ENCODE assay signal across 1 cellular context in the genomic region with DNA sequence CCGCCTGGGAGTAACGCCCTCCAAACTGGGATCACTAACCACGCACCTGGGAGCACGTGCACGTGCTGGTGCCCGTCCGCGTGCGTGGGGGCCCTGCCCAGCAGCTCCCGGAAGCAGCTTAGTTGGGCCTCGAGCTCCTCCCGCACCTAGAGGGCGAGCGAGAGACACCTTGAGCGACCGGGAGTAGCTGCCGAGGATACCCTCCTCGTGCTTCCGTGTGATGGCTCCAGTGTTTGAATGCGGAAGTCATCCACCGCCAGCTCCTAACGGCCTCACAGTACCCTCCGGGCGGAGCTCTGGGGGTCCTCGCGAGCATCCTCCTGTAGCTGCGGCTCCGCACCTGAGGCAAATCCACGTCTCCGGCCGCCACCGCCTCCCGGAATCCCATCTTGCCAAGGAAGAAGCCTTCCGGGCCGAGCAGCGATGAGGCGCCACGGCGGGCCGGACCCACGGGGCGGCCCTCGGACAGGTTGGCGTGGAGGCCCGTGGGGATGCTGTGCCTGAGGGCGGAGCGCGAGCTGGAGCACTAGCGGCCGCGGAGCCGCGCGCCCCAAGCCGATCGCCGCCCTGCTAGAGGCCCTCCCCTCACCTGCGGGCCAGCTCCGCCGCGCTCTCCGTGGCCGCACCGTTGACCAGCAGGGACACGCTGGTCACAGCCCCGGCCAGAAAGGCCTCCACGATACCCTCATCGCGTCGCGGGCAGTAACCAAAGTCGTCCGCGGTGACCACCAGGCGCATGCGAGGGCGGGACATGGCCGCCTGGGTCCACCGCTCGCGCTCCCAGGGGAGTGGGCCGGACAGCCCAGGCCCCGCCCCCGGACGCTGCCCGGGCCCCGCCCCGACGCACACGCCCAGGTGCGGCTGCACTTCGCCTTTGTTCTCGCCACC.
A peak's percentile ranks its signal among the peaks of the same experiment; 100 is the strongest.
TF ChIP-seq lines count a peak whose summit lies in the region.

A gene with protein sequence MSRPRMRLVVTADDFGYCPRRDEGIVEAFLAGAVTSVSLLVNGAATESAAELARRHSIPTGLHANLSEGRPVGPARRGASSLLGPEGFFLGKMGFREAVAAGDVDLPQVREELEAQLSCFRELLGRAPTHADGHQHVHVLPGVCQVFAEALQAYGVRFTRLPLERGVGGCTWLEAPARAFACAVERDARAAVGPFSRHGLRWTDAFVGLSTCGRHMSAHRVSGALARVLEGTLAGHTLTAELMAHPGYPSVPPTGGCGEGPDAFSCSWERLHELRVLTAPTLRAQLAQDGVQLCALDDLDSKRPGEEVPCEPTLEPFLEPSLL (minus strand): TSS at position 761 of the 888 bp plus-strand sequence. CDS start 8 bp downstream, at position 753.

TF ChIP-seq in HepG2, 621 proteins besides CTCF, POLR2A, EP300 and RAD21 (continued from another document and continues in another):
- TF ChIP-seq, protein P1, sequence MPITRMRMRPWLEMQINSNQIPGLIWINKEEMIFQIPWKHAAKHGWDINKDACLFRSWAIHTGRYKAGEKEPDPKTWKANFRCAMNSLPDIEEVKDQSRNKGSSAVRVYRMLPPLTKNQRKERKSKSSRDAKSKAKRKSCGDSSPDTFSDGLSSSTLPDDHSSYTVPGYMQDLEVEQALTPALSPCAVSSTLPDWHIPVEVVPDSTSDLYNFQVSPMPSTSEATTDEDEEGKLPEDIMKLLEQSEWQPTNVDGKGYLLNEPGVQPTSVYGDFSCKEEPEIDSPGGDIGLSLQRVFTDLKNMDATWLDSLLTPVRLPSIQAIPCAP (CRISPR knock-in tag; IDR thresholded peaks at IDR 0.05; ENCODE audit: low read depth): 0 out of 2 replicates have a peak, but pooled peaks have one; percentile 25
- TF ChIP-seq ZNF333 (CRISPR knock-in tag; IDR thresholded peaks at IDR 0.05; ENCODE audit: borderline replicate concordance): peak; percentile 65; the same call in 1 of the 2 replicates
- no peak for TF ChIP-seq ZNF607 (CRISPR knock-in tag; IDR thresholded peaks at IDR 0.05; ENCODE audit: borderline replicate concordance)
- peak; percentile 86 for TF ChIP-seq THAP11 (CRISPR knock-in tag; IDR thresholded peaks at IDR 0.05)
- no peak for TF ChIP-seq CHD2 (IDR thresholded peaks at IDR 0.05; ENCODE audit: low read depth, low read length)
- no peak; the same call in 1 of the 2 replicates for TF ChIP-seq ZNF567 (CRISPR knock-in tag; IDR thresholded peaks at IDR 0.05; ENCODE audit: borderline replicate concordance)
- TF ChIP-seq, protein P2, sequence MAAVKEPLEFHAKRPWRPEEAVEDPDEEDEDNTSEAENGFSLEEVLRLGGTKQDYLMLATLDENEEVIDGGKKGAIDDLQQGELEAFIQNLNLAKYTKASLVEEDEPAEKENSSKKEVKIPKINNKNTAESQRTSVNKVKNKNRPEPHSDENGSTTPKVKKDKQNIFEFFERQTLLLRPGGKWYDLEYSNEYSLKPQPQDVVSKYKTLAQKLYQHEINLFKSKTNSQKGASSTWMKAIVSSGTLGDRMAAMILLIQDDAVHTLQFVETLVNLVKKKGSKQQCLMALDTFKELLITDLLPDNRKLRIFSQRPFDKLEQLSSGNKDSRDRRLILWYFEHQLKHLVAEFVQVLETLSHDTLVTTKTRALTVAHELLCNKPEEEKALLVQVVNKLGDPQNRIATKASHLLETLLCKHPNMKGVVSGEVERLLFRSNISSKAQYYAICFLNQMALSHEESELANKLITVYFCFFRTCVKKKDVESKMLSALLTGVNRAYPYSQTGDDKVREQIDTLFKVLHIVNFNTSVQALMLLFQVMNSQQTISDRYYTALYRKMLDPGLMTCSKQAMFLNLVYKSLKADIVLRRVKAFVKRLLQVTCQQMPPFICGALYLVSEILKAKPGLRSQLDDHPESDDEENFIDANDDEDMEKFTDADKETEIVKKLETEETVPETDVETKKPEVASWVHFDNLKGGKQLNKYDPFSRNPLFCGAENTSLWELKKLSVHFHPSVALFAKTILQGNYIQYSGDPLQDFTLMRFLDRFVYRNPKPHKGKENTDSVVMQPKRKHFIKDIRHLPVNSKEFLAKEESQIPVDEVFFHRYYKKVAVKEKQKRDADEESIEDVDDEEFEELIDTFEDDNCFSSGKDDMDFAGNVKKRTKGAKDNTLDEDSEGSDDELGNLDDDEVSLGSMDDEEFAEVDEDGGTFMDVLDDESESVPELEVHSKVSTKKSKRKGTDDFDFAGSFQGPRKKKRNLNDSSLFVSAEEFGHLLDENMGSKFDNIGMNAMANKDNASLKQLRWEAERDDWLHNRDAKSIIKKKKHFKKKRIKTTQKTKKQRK (IDR thresholded peaks at IDR 0.05; ENCODE audit: low read length): no peak
- TF ChIP-seq REPIN1 (CRISPR knock-in tag; IDR thresholded peaks at IDR 0.05; ENCODE audit: borderline replicate concordance, low read depth): peak; percentile 81
- peak; percentile 74; the same call in 1 of the 2 replicates for TF ChIP-seq ZNF780A (CRISPR knock-in tag; IDR thresholded peaks at IDR 0.05)
- no peak; the same call in 1 of the 2 replicates for TF ChIP-seq ZNF749 (CRISPR knock-in tag; IDR thresholded peaks at IDR 0.05; ENCODE audit: borderline replicate concordance)
- no peak for TF ChIP-seq SRSF4 (IDR thresholded peaks at IDR 0.05; ENCODE audit: low read depth, low read length, poor library complexity, severe bottlenecking)
- peak; percentile 36 for TF ChIP-seq ZBTB38 (CRISPR knock-in tag; IDR thresholded peaks at IDR 0.05)
- TF ChIP-seq FUBP1 (CRISPR knock-in tag; IDR thresholded peaks at IDR 0.05; ENCODE audit: borderline replicate concordance): no peak
- TF ChIP-seq ATRX (CRISPR knock-in tag; IDR thresholded peaks at IDR 0.05; ENCODE audit: borderline replicate concordance): no peak
- peak; percentile 85; the same call in 1 of the 2 replicates for TF ChIP-seq ZNF615 (CRISPR knock-in tag; IDR thresholded peaks at IDR 0.05; ENCODE audit: borderline replicate concordance)
- no peak for TF ChIP-seq GTF3A (CRISPR knock-in tag; conservative IDR thresholded peaks at IDR 0.05)
- TF ChIP-seq ZNF672 (CRISPR knock-in tag; IDR thresholded peaks at IDR 0.05): no peak
- TF ChIP-seq HMGA1 (CRISPR knock-in tag; conservative IDR thresholded peaks at IDR 0.05): no peak
- TF ChIP-seq PTBP1 (IDR thresholded peaks at IDR 0.05; ENCODE audit: low read depth, low read length, poor library complexity, severe bottlenecking): peak; percentile 50
- TF ChIP-seq HCFC1 (IDR thresholded peaks at IDR 0.05; ENCODE audit: low read depth, low read length): no peak; the same call in 1 of the 2 replicates
- TF ChIP-seq TRIM24 (CRISPR knock-in tag; IDR thresholded peaks at IDR 0.05): no peak
- no peak for TF ChIP-seq AGO1 (IDR thresholded peaks at IDR 0.05; ENCODE audit: low read depth, low read length, poor library complexity, severe bottlenecking)
- TF ChIP-seq, protein P3, sequence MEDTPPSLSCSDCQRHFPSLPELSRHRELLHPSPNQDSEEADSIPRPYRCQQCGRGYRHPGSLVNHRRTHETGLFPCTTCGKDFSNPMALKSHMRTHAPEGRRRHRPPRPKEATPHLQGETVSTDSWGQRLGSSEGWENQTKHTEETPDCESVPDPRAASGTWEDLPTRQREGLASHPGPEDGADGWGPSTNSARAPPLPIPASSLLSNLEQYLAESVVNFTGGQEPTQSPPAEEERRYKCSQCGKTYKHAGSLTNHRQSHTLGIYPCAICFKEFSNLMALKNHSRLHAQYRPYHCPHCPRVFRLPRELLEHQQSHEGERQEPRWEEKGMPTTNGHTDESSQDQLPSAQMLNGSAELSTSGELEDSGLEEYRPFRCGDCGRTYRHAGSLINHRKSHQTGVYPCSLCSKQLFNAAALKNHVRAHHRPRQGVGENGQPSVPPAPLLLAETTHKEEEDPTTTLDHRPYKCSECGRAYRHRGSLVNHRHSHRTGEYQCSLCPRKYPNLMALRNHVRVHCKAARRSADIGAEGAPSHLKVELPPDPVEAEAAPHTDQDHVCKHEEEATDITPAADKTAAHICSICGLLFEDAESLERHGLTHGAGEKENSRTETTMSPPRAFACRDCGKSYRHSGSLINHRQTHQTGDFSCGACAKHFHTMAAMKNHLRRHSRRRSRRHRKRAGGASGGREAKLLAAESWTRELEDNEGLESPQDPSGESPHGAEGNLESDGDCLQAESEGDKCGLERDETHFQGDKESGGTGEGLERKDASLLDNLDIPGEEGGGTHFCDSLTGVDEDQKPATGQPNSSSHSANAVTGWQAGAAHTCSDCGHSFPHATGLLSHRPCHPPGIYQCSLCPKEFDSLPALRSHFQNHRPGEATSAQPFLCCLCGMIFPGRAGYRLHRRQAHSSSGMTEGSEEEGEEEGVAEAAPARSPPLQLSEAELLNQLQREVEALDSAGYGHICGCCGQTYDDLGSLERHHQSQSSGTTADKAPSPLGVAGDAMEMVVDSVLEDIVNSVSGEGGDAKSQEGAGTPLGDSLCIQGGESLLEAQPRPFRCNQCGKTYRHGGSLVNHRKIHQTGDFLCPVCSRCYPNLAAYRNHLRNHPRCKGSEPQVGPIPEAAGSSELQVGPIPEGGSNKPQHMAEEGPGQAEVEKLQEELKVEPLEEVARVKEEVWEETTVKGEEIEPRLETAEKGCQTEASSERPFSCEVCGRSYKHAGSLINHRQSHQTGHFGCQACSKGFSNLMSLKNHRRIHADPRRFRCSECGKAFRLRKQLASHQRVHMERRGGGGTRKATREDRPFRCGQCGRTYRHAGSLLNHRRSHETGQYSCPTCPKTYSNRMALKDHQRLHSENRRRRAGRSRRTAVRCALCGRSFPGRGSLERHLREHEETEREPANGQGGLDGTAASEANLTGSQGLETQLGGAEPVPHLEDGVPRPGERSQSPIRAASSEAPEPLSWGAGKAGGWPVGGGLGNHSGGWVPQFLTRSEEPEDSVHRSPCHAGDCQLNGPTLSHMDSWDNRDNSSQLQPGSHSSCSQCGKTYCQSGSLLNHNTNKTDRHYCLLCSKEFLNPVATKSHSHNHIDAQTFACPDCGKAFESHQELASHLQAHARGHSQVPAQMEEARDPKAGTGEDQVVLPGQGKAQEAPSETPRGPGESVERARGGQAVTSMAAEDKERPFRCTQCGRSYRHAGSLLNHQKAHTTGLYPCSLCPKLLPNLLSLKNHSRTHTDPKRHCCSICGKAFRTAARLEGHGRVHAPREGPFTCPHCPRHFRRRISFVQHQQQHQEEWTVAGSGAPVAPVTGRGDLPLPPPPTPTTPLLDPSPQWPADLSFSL (CRISPR knock-in tag; IDR thresholded peaks at IDR 0.05): no peak
- TF ChIP-seq ZNF720 (CRISPR knock-in tag; IDR thresholded peaks at IDR 0.05): 0 out of 2 replicates have a peak, but pooled peaks have one; percentile 65
- no peak for TF ChIP-seq ZNF850 (CRISPR knock-in tag; conservative IDR thresholded peaks at IDR 0.05)
- TF ChIP-seq MTF2 (CRISPR knock-in tag; IDR thresholded peaks at IDR 0.05; ENCODE audit: borderline replicate concordance): 0 out of 2 replicates have a peak, but pooled peaks have one; percentile 75
- peak; percentile 54; the same call in 1 of the 2 replicates for TF ChIP-seq DR1 (CRISPR knock-in tag; IDR thresholded peaks at IDR 0.05)
- peak; percentile 73; the same call in 1 of the 2 replicates for TF ChIP-seq JDP2 (CRISPR knock-in tag; IDR thresholded peaks at IDR 0.05; ENCODE audit: borderline replicate concordance)
- TF ChIP-seq ZBTB1 (CRISPR knock-in tag; IDR thresholded peaks at IDR 0.05; ENCODE audit: borderline replicate concordance): no peak
- peak; percentile 70; the same call in 1 of the 2 replicates for TF ChIP-seq KLF11 (CRISPR knock-in tag; IDR thresholded peaks at IDR 0.05)
- TF ChIP-seq EZH2 (conservative IDR thresholded peaks at IDR 0.05; ENCODE audit: low read depth, low read length): no peak
- TF ChIP-seq CCAR2 (optimal IDR thresholded peaks at IDR 0.05; ENCODE audit: low read depth, low read length): no peak
- no peak for TF ChIP-seq NR2F2 (IDR thresholded peaks at IDR 0.05; ENCODE audit: borderline replicate concordance, low read depth)
- TF ChIP-seq MIXL1 (CRISPR knock-in tag; IDR thresholded peaks at IDR 0.05): peak; percentile 72
- no peak; the same call in 1 of the 2 replicates for TF ChIP-seq TERF1 (CRISPR knock-in tag; IDR thresholded peaks at IDR 0.05)
- TF ChIP-seq, protein P4, sequence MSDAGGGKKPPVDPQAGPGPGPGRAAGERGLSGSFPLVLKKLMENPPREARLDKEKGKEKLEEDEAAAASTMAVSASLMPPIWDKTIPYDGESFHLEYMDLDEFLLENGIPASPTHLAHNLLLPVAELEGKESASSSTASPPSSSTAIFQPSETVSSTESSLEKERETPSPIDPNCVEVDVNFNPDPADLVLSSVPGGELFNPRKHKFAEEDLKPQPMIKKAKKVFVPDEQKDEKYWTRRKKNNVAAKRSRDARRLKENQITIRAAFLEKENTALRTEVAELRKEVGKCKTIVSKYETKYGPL (CRISPR knock-in tag; IDR thresholded peaks at IDR 0.05): peak; percentile 85
- peak; percentile 25; the same call in 1 of the 2 replicates for TF ChIP-seq HNF4A (CRISPR knock-in tag; IDR thresholded peaks at IDR 0.05)
- peak; percentile 72; the same call in 1 of the 2 replicates for TF ChIP-seq ARHGAP35 (CRISPR knock-in tag; IDR thresholded peaks at IDR 0.05; ENCODE audit: borderline replicate concordance)
- peak; percentile 84; the same call in 1 of the 2 replicates for TF ChIP-seq ZBTB44 (CRISPR knock-in tag; IDR thresholded peaks at IDR 0.05)
